ENCODE assay signal across 8 cellular contexts in genomic region chr2:190583507-190584337, GRCh38. TPM values are rescaled to one million over a fixed set of nuclear protein-coding genes. Genes with fewer than 3 reads are reported as not detected.
DNase-seq lines count a peak whose midpoint lies in the region; ATAC-seq and TF ChIP-seq lines count a peak whose summit lies in the region.

No MANE protein-coding gene starts in this region.

- peaks cover 21% of the 10 kb centered on the region for H3K4me1 Mint-ChIP-seq in neural crest cell

- peak overlapping the region; percentile 70 for H3K27ac Mint-ChIP-seq in neural crest cell (ENCODE audit: unreplicated experiment)

- no peaks in the 10 kb centered on the region for H3K27me3 Mint-ChIP-seq in neural crest cell (ENCODE audit: low read depth)

- peaks cover 2% of the 10 kb centered on the region for H3K36me3 Mint-ChIP-seq in neural crest cell (ENCODE audit: low read depth)

- H3K4me3 Mint-ChIP-seq in neural crest cell = no peak overlapping the region

- TF ChIP-seq CTCF in neural crest cell (conservative IDR thresholded peaks at IDR 0.05) = no peak
- TF ChIP-seq CTCF in foreskin fibroblast (IDR thresholded peaks at IDR 0.05; ENCODE audit: low read depth, low read length) = no peak

- H3K9me3 Mint-ChIP-seq in neural crest cell = peaks cover 11% of the 10 kb centered on the region

- H3K4me3 ChIP-seq in foreskin fibroblast (ENCODE audit: low read depth in 1 of 2, low read length in 2 of 2) = no peak overlapping the region

- peak; percentile 63 for ATAC-seq in GM19035 (IDR thresholded peaks at IDR 0.05; ENCODE audit: unreplicated experiment)
- ATAC-seq in HG02623 (IDR thresholded peaks at IDR 0.05; ENCODE audit: unreplicated experiment) = peak; percentile 49

- DNase-seq in LHCN-M2 (ENCODE audit: low read depth) (peak; percentile 21), neural crest cell (ENCODE audit: low read depth, low spot score) (no peak), HT-29 (ENCODE audit: low spot score) (no peak), COLO668 (lab: John Stamatoyannopoulos, UW; ENCODE audit: unreplicated experiment) (no peak), NCI-H526 treated with DMSO at 0.1 percent for 48 hours (lab: John Stamatoyannopoulos, UW) (no peak), foreskin fibroblast (no peak)

RNA-seq across cellular contexts. Expression of gene NEMP2, which starts 49.2 kb away (rescaled TPM):
- total RNA-seq in LHCN-M2 (2014; rRNA removed) (13.7 and 16.7 TPM in 2 replicates), neural crest cell (7.6 and 9.8 TPM in 2 replicates)
- 3.6 TPM for polyA plus RNA-seq in LHCN-M2 (2012)
- 1.7 and 2.0 TPM in 2 replicates for total RNA-seq in HT-29 (2014; rRNA removed; shearing (Covaris generic))
